ENCODE assay signal across 1 cellular context in the genomic region with DNA sequence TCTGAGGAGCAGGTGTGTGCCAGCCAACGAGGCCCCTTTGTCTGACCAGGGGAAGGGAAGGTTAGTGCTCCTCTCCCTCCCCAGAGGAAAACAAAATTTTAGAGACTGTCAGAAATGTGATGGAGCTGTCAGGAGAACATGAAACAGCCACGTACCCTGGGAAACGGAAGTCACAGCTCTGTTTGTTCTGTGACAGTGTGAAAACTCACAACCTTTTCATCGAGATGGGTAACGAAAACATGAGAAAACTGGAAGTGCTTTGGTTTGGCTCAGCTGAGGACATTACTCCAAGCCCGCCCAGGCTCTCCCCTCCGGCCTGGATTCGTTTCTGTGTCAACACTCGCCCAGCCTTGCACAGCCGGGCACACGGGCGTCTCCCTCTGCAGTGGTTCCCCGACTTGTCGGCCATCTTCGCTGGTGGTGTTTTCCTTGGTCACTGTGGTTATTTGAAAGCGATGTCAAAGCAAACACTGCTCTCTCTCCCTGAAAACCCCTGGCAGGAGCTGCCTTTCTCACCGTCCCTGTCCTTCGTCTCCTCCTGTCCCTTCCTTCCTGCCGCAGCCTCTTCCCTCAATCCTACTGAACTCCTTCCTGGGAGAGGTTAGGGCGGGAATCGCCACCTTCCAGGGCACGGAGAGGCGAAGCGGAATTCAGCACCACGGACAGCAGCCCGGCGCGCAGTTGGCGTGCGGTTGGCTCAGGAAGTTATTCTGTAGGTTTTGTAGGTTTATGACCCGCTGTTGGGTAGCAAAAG.
A peak's percentile ranks its signal among the peaks of the same experiment; 100 is the strongest.
TF ChIP-seq lines count a peak whose summit lies in the region.

No MANE protein-coding gene starts in this region.

TF ChIP-seq in HepG2, 621 proteins besides CTCF, POLR2A, EP300 and RAD21 (continued from another document and continues in another):
- TF ChIP-seq, protein P1, sequence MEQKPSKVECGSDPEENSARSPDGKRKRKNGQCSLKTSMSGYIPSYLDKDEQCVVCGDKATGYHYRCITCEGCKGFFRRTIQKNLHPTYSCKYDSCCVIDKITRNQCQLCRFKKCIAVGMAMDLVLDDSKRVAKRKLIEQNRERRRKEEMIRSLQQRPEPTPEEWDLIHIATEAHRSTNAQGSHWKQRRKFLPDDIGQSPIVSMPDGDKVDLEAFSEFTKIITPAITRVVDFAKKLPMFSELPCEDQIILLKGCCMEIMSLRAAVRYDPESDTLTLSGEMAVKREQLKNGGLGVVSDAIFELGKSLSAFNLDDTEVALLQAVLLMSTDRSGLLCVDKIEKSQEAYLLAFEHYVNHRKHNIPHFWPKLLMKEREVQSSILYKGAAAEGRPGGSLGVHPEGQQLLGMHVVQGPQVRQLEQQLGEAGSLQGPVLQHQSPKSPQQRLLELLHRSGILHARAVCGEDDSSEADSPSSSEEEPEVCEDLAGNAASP (CRISPR knock-in tag; IDR thresholded peaks at IDR 0.05; ENCODE audit: borderline replicate concordance): peak; percentile 87
- TF ChIP-seq ZNF607 (CRISPR knock-in tag; IDR thresholded peaks at IDR 0.05; ENCODE audit: borderline replicate concordance) (0 out of 2 replicates have a peak, but pooled peaks have one; percentile 71), JDP2 (CRISPR knock-in tag; IDR thresholded peaks at IDR 0.05; ENCODE audit: borderline replicate concordance) (no peak; the same call in 1 of the 2 replicates), PLRG1 (conservative IDR thresholded peaks at IDR 0.05) (no peak), ZNF781 (CRISPR knock-in tag; IDR thresholded peaks at IDR 0.05; ENCODE audit: borderline replicate concordance, not compliant biosample characterization) (peak; percentile 92), ZNF772 (CRISPR knock-in tag; IDR thresholded peaks at IDR 0.05) (peak; percentile 90; the same call in 1 of the 2 replicates), ZNF737 (CRISPR knock-in tag; IDR thresholded peaks at IDR 0.05; ENCODE audit: borderline replicate concordance) (0 out of 2 replicates have a peak, but pooled peaks have one; percentile 54), ELF1 (CRISPR knock-in tag; IDR thresholded peaks at IDR 0.05) (peak; percentile 35; the same call in 1 of the 2 replicates), ZNF674 (CRISPR knock-in tag; IDR thresholded peaks at IDR 0.05; ENCODE audit: low read depth) (no peak), ZNF264 (CRISPR knock-in tag; IDR thresholded peaks at IDR 0.05) (peak; percentile 93), AHR (CRISPR knock-in tag; IDR thresholded peaks at IDR 0.05) (peak; percentile 90; the same call in 1 of the 2 replicates), SATB2 (CRISPR knock-in tag; IDR thresholded peaks at IDR 0.05) (peak; percentile 90), AKAP8 (CRISPR knock-in tag; IDR thresholded peaks at IDR 0.05) (no peak), ZFP1 (CRISPR knock-in tag; IDR thresholded peaks at IDR 0.05) (no peak), TRIM24 (CRISPR knock-in tag; IDR thresholded peaks at IDR 0.05) (no peak), MTF2 (CRISPR knock-in tag; IDR thresholded peaks at IDR 0.05; ENCODE audit: borderline replicate concordance) (0 out of 2 replicates have a peak, but pooled peaks have one; percentile 33), IRF2 (CRISPR knock-in tag; IDR thresholded peaks at IDR 0.05) (peak; percentile 79; the same call in 1 of the 2 replicates), ZNF678 (CRISPR knock-in tag; IDR thresholded peaks at IDR 0.05) (0 out of 2 replicates have a peak, but pooled peaks have one; percentile 74), YEATS4 (CRISPR knock-in tag; IDR thresholded peaks at IDR 0.05; ENCODE audit: borderline replicate concordance) (no peak), ZNF205 (CRISPR knock-in tag; IDR thresholded peaks at IDR 0.05) (peak; percentile 60; the same call in 1 of the 2 replicates), ZNF598 (CRISPR knock-in tag; IDR thresholded peaks at IDR 0.05; ENCODE audit: borderline replicate concordance) (no peak), ZNF670 (CRISPR knock-in tag; IDR thresholded peaks at IDR 0.05; ENCODE audit: borderline replicate concordance) (no peak), TMF1 (CRISPR knock-in tag; IDR thresholded peaks at IDR 0.05; ENCODE audit: low read depth) (peak; percentile 92), TOE1 (CRISPR knock-in tag; IDR thresholded peaks at IDR 0.05) (no peak; the same call in 1 of the 2 replicates), SNRNP70 (IDR thresholded peaks at IDR 0.05; ENCODE audit: low read depth, low read length) (no peak), ZNF251 (CRISPR knock-in tag; IDR thresholded peaks at IDR 0.05) (no peak), ZSCAN12 (CRISPR knock-in tag; IDR thresholded peaks at IDR 0.05) (peak; percentile 94), ZFP36L1 (CRISPR knock-in tag; IDR thresholded peaks at IDR 0.05) (no peak), TBX3 (IDR thresholded peaks at IDR 0.05; ENCODE audit: borderline replicate concordance) (no peak), ZNF451 (CRISPR knock-in tag; IDR thresholded peaks at IDR 0.05) (no peak), ZNF446 (CRISPR knock-in tag; IDR thresholded peaks at IDR 0.05) (peak; percentile 78; the same call in 1 of the 2 replicates), SP1 (IDR thresholded peaks at IDR 0.05) (no peak), SP1 (CRISPR knock-in tag; IDR thresholded peaks at IDR 0.05) (0 out of 2 replicates have a peak, but pooled peaks have one; percentile 33), SIN3A (IDR thresholded peaks at IDR 0.05; ENCODE audit: borderline replicate concordance, low read depth, low read length) (no peak), ZNF672 (CRISPR knock-in tag; IDR thresholded peaks at IDR 0.05) (no peak), HHEX (CRISPR knock-in tag; IDR thresholded peaks at IDR 0.05) (0 out of 2 replicates have a peak, but pooled peaks have one; percentile 22), ZEB1 (IDR thresholded peaks at IDR 0.05; ENCODE audit: insufficient replicate concordance, low read depth) (no peak), ZNF550 (CRISPR knock-in tag; IDR thresholded peaks at IDR 0.05; ENCODE audit: borderline replicate concordance) (no peak), RORA (CRISPR knock-in tag; IDR thresholded peaks at IDR 0.05) (no peak), SALL2 (CRISPR knock-in tag; IDR thresholded peaks at IDR 0.05) (peak; percentile 71; the same call in 1 of the 2 replicates), HNF4G (IDR thresholded peaks at IDR 0.05; ENCODE audit: borderline replicate concordance, low read depth, low read length) (no peak), HNF4G (CRISPR knock-in tag; IDR thresholded peaks at IDR 0.05; ENCODE audit: borderline replicate concordance, low read depth) (no peak), ZNF430 (CRISPR knock-in tag; IDR thresholded peaks at IDR 0.05) (peak; percentile 88; the same call in 1 of the 2 replicates), ZNF709 (CRISPR knock-in tag; IDR thresholded peaks at IDR 0.05) (peak; percentile 70; the same call in 1 of the 2 replicates), ATM (IDR thresholded peaks at IDR 0.05; ENCODE audit: borderline replicate concordance) (no peak), MBD4 (IDR thresholded peaks at IDR 0.05; ENCODE audit: borderline replicate concordance, low read length) (no peak), ZNF546 (CRISPR knock-in tag; conservative IDR thresholded peaks at IDR 0.05) (0 out of 2 replicates have a peak, but pooled peaks have one; percentile 43), ZNF549 (CRISPR knock-in tag; IDR thresholded peaks at IDR 0.05) (no peak), ZBTB21 (CRISPR knock-in tag; IDR thresholded peaks at IDR 0.05) (peak; percentile 41; the same call in 1 of the 2 replicates), SMAD9 (CRISPR knock-in tag; IDR thresholded peaks at IDR 0.05) (0 out of 2 replicates have a peak, but pooled peaks have one; percentile 70), ZNF850 (CRISPR knock-in tag; conservative IDR thresholded peaks at IDR 0.05) (no peak), ATRX (CRISPR knock-in tag; IDR thresholded peaks at IDR 0.05; ENCODE audit: borderline replicate concordance) (no peak), ZKSCAN1 (IDR thresholded peaks at IDR 0.05; ENCODE audit: low read length) (no peak)
- TF ChIP-seq, protein P2, sequence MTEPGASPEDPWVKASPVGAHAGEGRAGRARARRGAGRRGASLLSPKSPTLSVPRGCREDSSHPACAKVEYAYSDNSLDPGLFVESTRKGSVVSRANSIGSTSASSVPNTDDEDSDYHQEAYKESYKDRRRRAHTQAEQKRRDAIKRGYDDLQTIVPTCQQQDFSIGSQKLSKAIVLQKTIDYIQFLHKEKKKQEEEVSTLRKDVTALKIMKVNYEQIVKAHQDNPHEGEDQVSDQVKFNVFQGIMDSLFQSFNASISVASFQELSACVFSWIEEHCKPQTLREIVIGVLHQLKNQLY (CRISPR knock-in tag; IDR thresholded peaks at IDR 0.05): 0 out of 2 replicates have a peak, but pooled peaks have one; percentile 19
- TF ChIP-seq, protein P3, sequence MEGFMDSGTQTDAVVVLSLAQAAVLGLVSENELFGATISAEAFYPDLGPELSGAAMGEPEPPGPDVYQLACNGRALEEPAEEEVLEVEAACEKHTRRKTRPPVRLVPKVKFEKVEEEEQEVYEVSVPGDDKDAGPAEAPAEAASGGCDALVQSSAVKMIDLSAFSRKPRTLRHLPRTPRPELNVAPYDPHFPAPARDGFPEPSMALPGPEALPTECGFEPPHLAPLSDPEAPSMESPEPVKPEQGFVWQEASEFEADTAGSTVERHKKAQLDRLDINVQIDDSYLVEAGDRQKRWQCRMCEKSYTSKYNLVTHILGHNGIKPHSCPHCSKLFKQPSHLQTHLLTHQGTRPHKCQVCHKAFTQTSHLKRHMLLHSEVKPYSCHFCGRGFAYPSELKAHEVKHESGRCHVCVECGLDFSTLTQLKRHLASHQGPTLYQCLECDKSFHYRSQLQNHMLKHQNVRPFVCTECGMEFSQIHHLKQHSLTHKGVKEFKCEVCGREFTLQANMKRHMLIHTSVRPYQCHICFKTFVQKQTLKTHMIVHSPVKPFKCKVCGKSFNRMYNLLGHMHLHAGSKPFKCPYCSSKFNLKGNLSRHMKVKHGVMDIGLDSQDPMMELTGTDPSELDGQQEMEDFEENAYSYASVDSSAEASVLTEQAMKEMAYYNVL (CRISPR knock-in tag; IDR thresholded peaks at IDR 0.05; ENCODE audit: borderline replicate concordance): no peak
- TF ChIP-seq, protein P4, sequence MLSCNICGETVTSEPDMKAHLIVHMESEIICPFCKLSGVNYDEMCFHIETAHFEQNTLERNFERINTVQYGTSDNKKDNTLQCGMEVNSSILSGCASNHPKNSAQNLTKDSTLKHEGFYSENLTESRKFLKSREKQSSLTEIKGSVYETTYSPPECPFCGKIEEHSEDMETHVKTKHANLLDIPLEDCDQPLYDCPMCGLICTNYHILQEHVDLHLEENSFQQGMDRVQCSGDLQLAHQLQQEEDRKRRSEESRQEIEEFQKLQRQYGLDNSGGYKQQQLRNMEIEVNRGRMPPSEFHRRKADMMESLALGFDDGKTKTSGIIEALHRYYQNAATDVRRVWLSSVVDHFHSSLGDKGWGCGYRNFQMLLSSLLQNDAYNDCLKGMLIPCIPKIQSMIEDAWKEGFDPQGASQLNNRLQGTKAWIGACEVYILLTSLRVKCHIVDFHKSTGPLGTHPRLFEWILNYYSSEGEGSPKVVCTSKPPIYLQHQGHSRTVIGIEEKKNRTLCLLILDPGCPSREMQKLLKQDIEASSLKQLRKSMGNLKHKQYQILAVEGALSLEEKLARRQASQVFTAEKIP (CRISPR knock-in tag; IDR thresholded peaks at IDR 0.05; ENCODE audit: borderline replicate concordance): no peak
- TF ChIP-seq, protein P5, sequence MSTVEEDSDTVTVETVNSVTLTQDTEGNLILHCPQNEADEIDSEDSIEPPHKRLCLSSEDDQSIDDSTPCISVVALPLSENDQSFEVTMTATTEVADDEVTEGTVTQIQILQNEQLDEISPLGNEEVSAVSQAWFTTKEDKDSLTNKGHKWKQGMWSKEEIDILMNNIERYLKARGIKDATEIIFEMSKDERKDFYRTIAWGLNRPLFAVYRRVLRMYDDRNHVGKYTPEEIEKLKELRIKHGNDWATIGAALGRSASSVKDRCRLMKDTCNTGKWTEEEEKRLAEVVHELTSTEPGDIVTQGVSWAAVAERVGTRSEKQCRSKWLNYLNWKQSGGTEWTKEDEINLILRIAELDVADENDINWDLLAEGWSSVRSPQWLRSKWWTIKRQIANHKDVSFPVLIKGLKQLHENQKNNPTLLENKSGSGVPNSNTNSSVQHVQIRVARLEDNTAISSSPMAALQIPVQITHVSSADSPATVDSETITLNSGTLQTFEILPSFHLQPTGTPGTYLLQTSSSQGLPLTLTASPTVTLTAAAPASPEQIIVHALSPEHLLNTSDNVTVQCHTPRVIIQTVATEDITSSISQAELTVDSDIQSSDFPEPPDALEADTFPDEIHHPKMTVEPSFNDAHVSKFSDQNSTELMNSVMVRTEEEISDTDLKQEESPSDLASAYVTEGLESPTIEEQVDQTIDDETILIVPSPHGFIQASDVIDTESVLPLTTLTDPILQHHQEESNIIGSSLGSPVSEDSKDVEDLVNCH (CRISPR knock-in tag; IDR thresholded peaks at IDR 0.05): peak; percentile 60; the same call in 1 of the 2 replicates
- TF ChIP-seq, protein P6, sequence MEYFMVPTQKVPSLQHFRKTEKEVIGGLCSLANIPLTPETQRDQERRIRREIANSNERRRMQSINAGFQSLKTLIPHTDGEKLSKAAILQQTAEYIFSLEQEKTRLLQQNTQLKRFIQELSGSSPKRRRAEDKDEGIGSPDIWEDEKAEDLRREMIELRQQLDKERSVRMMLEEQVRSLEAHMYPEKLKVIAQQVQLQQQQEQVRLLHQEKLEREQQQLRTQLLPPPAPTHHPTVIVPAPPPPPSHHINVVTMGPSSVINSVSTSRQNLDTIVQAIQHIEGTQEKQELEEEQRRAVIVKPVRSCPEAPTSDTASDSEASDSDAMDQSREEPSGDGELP (IDR thresholded peaks at IDR 0.05; ENCODE audit: borderline replicate concordance, low read depth): no peak
- TF ChIP-seq, protein P7, sequence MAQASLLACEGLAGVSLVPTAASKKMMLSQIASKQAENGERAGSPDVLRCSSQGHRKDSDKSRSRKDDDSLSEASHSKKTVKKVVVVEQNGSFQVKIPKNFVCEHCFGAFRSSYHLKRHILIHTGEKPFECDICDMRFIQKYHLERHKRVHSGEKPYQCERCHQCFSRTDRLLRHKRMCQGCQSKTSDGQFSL (CRISPR knock-in tag; IDR thresholded peaks at IDR 0.05): no peak
- TF ChIP-seq, protein P8, sequence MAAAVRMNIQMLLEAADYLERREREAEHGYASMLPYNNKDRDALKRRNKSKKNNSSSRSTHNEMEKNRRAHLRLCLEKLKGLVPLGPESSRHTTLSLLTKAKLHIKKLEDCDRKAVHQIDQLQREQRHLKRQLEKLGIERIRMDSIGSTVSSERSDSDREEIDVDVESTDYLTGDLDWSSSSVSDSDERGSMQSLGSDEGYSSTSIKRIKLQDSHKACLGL (CRISPR knock-in tag; IDR thresholded peaks at IDR 0.05): peak; percentile 62; the same call in 1 of the 2 replicates
- TF ChIP-seq, protein P9, sequence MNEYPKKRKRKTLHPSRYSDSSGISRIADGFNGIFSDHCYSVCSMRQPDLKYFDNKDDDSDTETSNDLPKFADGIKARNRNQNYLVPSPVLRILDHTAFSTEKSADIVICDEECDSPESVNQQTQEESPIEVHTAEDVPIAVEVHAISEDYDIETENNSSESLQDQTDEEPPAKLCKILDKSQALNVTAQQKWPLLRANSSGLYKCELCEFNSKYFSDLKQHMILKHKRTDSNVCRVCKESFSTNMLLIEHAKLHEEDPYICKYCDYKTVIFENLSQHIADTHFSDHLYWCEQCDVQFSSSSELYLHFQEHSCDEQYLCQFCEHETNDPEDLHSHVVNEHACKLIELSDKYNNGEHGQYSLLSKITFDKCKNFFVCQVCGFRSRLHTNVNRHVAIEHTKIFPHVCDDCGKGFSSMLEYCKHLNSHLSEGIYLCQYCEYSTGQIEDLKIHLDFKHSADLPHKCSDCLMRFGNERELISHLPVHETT (CRISPR knock-in tag; conservative IDR thresholded peaks at IDR 0.05): peak; percentile 81; the same call in 1 of the 2 replicates
